ENCODE assay signal across 10 cellular contexts in genomic region chr10:110395350-110396283, GRCh38.
DNase-seq lines count a peak whose midpoint lies in the region; ATAC-seq and TF ChIP-seq lines count a peak whose summit lies in the region.
"Had no signal": no experiment of that assay in that cellular context is flagged by ENCODE, and none has a peak within 500 bp of the region (broad histone marks: within the 10 kb centered on the region; RNA-seq: fewer than 3 reads in every experiment).

No MANE protein-coding gene starts in this region.

- intact Hi-C loops in activated naive CD4-positive, alpha-beta T cell treated with anti-CD3 and anti-CD28 coated beads for 36 hours (cut with micrococcal nuclease) = no loop called here

- ATAC-seq in HG02885 (IDR thresholded peaks at IDR 0.05; ENCODE audit: poor library complexity, unreplicated experiment) (peak; percentile 91), T-helper 17 cell (peak; percentile 90)

- H3K4me1 Mint-ChIP-seq in activated naive CD4-positive, alpha-beta T cell treated with anti-CD3 and anti-CD28 coated beads for 36 hours (ENCODE audit: low read depth) = peaks cover 18% of the 10 kb centered on the region
- H3K4me1 Mint-ChIP-seq in activated naive CD4-positive, alpha-beta T cell treated with anti-CD3 and anti-CD28 coated beads, Interleukin-2, amount 10 ng/mL, durations not matched to agents 7 days and 5 days = peaks cover 14% of the 10 kb centered on the region
- H3K4me1 Mint-ChIP-seq in T-helper 17 cell = peaks cover 10% of the 10 kb centered on the region

- H3K9me3 ChIP-seq in T-helper 17 cell (ENCODE audit: control insufficient read depth, low read length, poor library complexity, severe bottlenecking) = no peaks in the 10 kb centered on the region

- H3K9me3 Mint-ChIP-seq in activated naive CD4-positive, alpha-beta T cell treated with anti-CD3 and anti-CD28 coated beads for 36 hours = no peaks in the 10 kb centered on the region
- H3K9me3 Mint-ChIP-seq in activated naive CD4-positive, alpha-beta T cell treated with anti-CD3 and anti-CD28 coated beads, Interleukin-2, amount 10 ng/mL, durations not matched to agents 7 days and 5 days = no peaks in the 10 kb centered on the region
- H3K9me3 Mint-ChIP-seq: dendritic cell treated with granulocyte-macrophage colony-stimulating factor and Interleukin-4, amounts not matched to agents 40 ng/mL and 50 ng/mL, for 4 days had no signal

- no peak for TF ChIP-seq CTCF in foreskin fibroblast (IDR thresholded peaks at IDR 0.05; ENCODE audit: low read depth, low read length)

- DNase-seq in activated naive CD4-positive, alpha-beta T cell treated with anti-CD3 and anti-CD28 coated beads for 36 hours = peak; percentile 59
- no peak for DNase-seq in activated naive CD4-positive, alpha-beta T cell treated with anti-CD3 and anti-CD28 coated beads, Interleukin-2, amount 10 ng/mL, durations not matched to agents 7 days and 5 days
- DNase-seq in T-helper 17 cell (peak in 1 of 3 donors; percentile 16), foreskin fibroblast (peak; percentile 87 to 88), NCI-H524 treated with DMSO at 0.1 percent for 48 hours (lab: John Stamatoyannopoulos, UW) (no peak), HUDEP-2 (lab: John Stamatoyannopoulos, UW; ENCODE audit: unreplicated experiment in 76 of 76) (no peak)
- peak; percentile 21 to 62 for DNase-seq in stimulated activated CD8-positive, alpha-beta memory T cell treated with anti-CD3 and anti-CD28 coated beads, Interleukin-7, amount 100 ng/mL, for 48 hours (ENCODE audit: extremely low read depth in 1 of 2, low read depth in 1 of 2)
- DNase-seq: DND-41 had no signal

- no peaks in the 10 kb centered on the region for H3K36me3 Mint-ChIP-seq in activated naive CD4-positive, alpha-beta T cell treated with anti-CD3 and anti-CD28 coated beads for 36 hours (ENCODE audit: low read depth)
- H3K36me3 Mint-ChIP-seq in activated naive CD4-positive, alpha-beta T cell treated with anti-CD3 and anti-CD28 coated beads, Interleukin-2, amount 10 ng/mL, durations not matched to agents 7 days and 5 days = no peaks in the 10 kb centered on the region
- H3K36me3 Mint-ChIP-seq in T-helper 17 cell (ENCODE audit: low read depth) = peaks cover 2% of the 10 kb centered on the region

- no peak overlapping the region for H3K4me3 Mint-ChIP-seq in activated naive CD4-positive, alpha-beta T cell treated with anti-CD3 and anti-CD28 coated beads for 36 hours
- no peak overlapping the region for H3K4me3 Mint-ChIP-seq in activated naive CD4-positive, alpha-beta T cell treated with anti-CD3 and anti-CD28 coated beads, Interleukin-2, amount 10 ng/mL, durations not matched to agents 7 days and 5 days
- no peak overlapping the region for H3K4me3 Mint-ChIP-seq in T-helper 17 cell
- H3K4me3 Mint-ChIP-seq: dendritic cell treated with granulocyte-macrophage colony-stimulating factor and Interleukin-4, amounts not matched to agents 40 ng/mL and 50 ng/mL, for 4 days had no signal

- H3K27me3 Mint-ChIP-seq in activated naive CD4-positive, alpha-beta T cell treated with anti-CD3 and anti-CD28 coated beads for 36 hours (ENCODE audit: low read depth) = no peaks in the 10 kb centered on the region
- H3K27me3 Mint-ChIP-seq in activated naive CD4-positive, alpha-beta T cell treated with anti-CD3 and anti-CD28 coated beads, Interleukin-2, amount 10 ng/mL, durations not matched to agents 7 days and 5 days = peaks cover 30% of the 10 kb centered on the region
- peaks cover 12% of the 10 kb centered on the region for H3K27me3 Mint-ChIP-seq in T-helper 17 cell

- H3K4me3 ChIP-seq in foreskin fibroblast (ENCODE audit: low read depth in 1 of 2, low read length in 2 of 2) = no peak overlapping the region

- H3K27ac Mint-ChIP-seq in activated naive CD4-positive, alpha-beta T cell treated with anti-CD3 and anti-CD28 coated beads for 36 hours = peak overlapping the region; percentile 26
- no peak overlapping the region for H3K27ac Mint-ChIP-seq in activated naive CD4-positive, alpha-beta T cell treated with anti-CD3 and anti-CD28 coated beads, Interleukin-2, amount 10 ng/mL, durations not matched to agents 7 days and 5 days
- H3K27ac Mint-ChIP-seq in T-helper 17 cell = no peak overlapping the region
- H3K27ac Mint-ChIP-seq: dendritic cell treated with granulocyte-macrophage colony-stimulating factor and Interleukin-4, amounts not matched to agents 40 ng/mL and 50 ng/mL, for 4 days had no signal

- CTCF ChIA-PET in activated naive CD4-positive, alpha-beta T cell treated with anti-CD3 and anti-CD28 coated beads for 36 hours (lab: Charles Lee) = no interaction called here
- CTCF ChIA-PET in activated naive CD4-positive, alpha-beta T cell treated with anti-CD3 and anti-CD28 coated beads, Interleukin-2, amount 10 ng/mL, durations not matched to agents 7 days and 5 days (lab: Charles Lee) = interaction anchor here (0.6 to 2.8 kb wide), 3 partner anchors 15 to 41 kb away, joined by 3 to 13 read pairs (median 3); no protein-coding TSS in a partner anchor

Comparison
In these comparisons a context has a peak if more than half of its experiments do, and no peak if none do; other contexts are left out.
1. DNase-seq: peak in activated naive CD4-positive, alpha-beta T cell treated with anti-CD3 and anti-CD28 coated beads for 36 hours (single experiment), foreskin fibroblast (2 of 2) and stimulated activated CD8-positive, alpha-beta memory T cell treated with anti-CD3 and anti-CD28 coated beads, Interleukin-7, amount 100 ng/mL, for 48 hours (2 of 2); none in activated naive CD4-positive, alpha-beta T cell treated with anti-CD3 and anti-CD28 coated beads, Interleukin-2, amount 10 ng/mL, durations not matched to agents 7 days and 5 days (single experiment), NCI-H524 treated with DMSO at 0.1 percent for 48 hours (single experiment) and HUDEP-2 (0 of 76).